Comparison of ENCODE assay signal across 10 cellular contexts in genomic region chr7:104976966-104977636, GRCh38. TPM values are rescaled to one million over a fixed set of nuclear protein-coding genes. Genes with fewer than 3 reads are reported as not detected.
DNase-seq lines count a peak whose midpoint lies in the region; ATAC-seq and TF ChIP-seq lines count a peak whose summit lies in the region.
"Had no signal": no experiment of that assay in that cellular context is flagged by ENCODE, and none has a peak within 500 bp of the region (broad histone marks: within the 10 kb centered on the region; RNA-seq: fewer than 3 reads in every experiment).

No MANE protein-coding gene starts in this region.

- no peaks in the 10 kb centered on the region for H3K27me3 Mint-ChIP-seq in type B pancreatic cell

- H3K27ac Mint-ChIP-seq in type B pancreatic cell: no peak overlapping the region

- H3K4me3 ChIP-seq in foreskin fibroblast (ENCODE audit: low read depth in 1 of 2, low read length in 2 of 2): no peak overlapping the region
- H3K4me3 ChIP-seq in sigmoid colon: no peak overlapping the region

- TF ChIP-seq POLR2A in sigmoid colon (IDR thresholded peaks at IDR 0.05): no peak

- H3K27me3 ChIP-seq in sigmoid colon: no peaks in the 10 kb centered on the region

- intact Hi-C loops in sigmoid colon (cut with DNase I): no loop called here

- H3K27ac ChIP-seq in sigmoid colon: peak overlapping the region; percentile 60 to 93 (median 70)

- WGBS in sigmoid colon, 2 donors: 20 to 62% methylated on average over 3 of the region's 3 CpGs

- H3K36me3 ChIP-seq in sigmoid colon: no peaks in the 10 kb centered on the region

- peaks cover 5% of the 10 kb centered on the region for H3K36me3 Mint-ChIP-seq in type B pancreatic cell

- ATAC-seq in HG03095 (IDR thresholded peaks at IDR 0.05; ENCODE audit: unreplicated experiment): no peak
- ATAC-seq: activated T-cell treated with anti-CD3 and anti-CD28 coated beads, Interleukin-2, amount 50 U/mL, for 4 hours had no signal

- peaks cover 4% of the 10 kb centered on the region for H3K9me3 Mint-ChIP-seq in type B pancreatic cell
- H3K9me3 Mint-ChIP-seq: activated T-cell treated with anti-CD3 and anti-CD28 coated beads, Interleukin-2, amount 50 U/mL, for 4 hours had no signal

- DNase-seq in DMS 273 (lab: John Stamatoyannopoulos, UW; ENCODE audit: unreplicated experiment) (peak; percentile 97), NCI-H82 (lab: John Stamatoyannopoulos, UW) (peak; percentile 72), foreskin fibroblast (peak; percentile 50 to 68), sigmoid colon (no peak), SKM-1 treated with dmso at 0.1 percent for 144 hours (lab: John Stamatoyannopoulos, UW; ENCODE audit: unreplicated experiment) (no peak), GOT3 (lab: John Stamatoyannopoulos, UW) (no peak), type B pancreatic cell (ENCODE audit: extremely low spot score, unreplicated experiment) (no peak)
- DNase-seq: activated T-cell treated with anti-CD3 and anti-CD28 coated beads, Interleukin-2, amount 50 U/mL, for 4 hours; dermis blood vessel endothelial cell had no signal

- no peak overlapping the region for H3K4me3 Mint-ChIP-seq in type B pancreatic cell
- H3K4me3 Mint-ChIP-seq: activated T-cell treated with anti-CD3 and anti-CD28 coated beads, Interleukin-2, amount 50 U/mL, for 4 hours had no signal

- H3K9me3 ChIP-seq in sigmoid colon: no peaks in the 10 kb centered on the region

- TF ChIP-seq CTCF in foreskin fibroblast (IDR thresholded peaks at IDR 0.05; ENCODE audit: low read depth, low read length): no peak
- no peak for TF ChIP-seq CTCF in sigmoid colon (IDR thresholded peaks at IDR 0.05)
- no peak for TF ChIP-seq CTCF in type B pancreatic cell (conservative IDR thresholded peaks at IDR 0.05)

- TF ChIP-seq EP300 in sigmoid colon (IDR thresholded peaks at IDR 0.05): no peak

- peaks cover 56% of the 10 kb centered on the region for H3K4me1 Mint-ChIP-seq in type B pancreatic cell (ENCODE audit: unreplicated experiment)

- H3K4me1 ChIP-seq in sigmoid colon: peaks cover 0 to 64% (median 51%) of the 10 kb centered on the region in 4 donors

RNA-seq across cellular contexts. Expression of gene KMT2E, which starts 36.9 kb away (rescaled TPM):
- total RNA-seq in sigmoid colon: 100 to 1,000 TPM in 3 of 4 donors, 10 to 100 TPM in 1; 84.7 to 109 (median 104) TPM
- 10 to 100 TPM; 20.6 to 38.7 (median 26.4) TPM for polyA plus RNA-seq in sigmoid colon
- total RNA-seq in type B pancreatic cell (ENCODE audit: low replicate concordance): 63.0 and 75.6 TPM in 2 replicates

Comparison
In these comparisons a context has a peak if more than half of its experiments do, and no peak if none do; other contexts are left out.
1. DNase-seq: peak in DMS 273 (single experiment), NCI-H82 (single experiment) and foreskin fibroblast (2 of 2); none in sigmoid colon (single experiment), SKM-1 treated with dmso at 0.1 percent for 144 hours (single experiment), GOT3 (single experiment) and type B pancreatic cell (single experiment).